Comparison of ENCODE assay signal across 18 cellular contexts in genomic region chr4:89072921-89073320, GRCh38.
"Had no signal": no experiment of that assay in that cellular context is flagged by ENCODE, and none has a peak within 500 bp of the region (broad histone marks: within the 10 kb centered on the region; RNA-seq: fewer than 3 reads in every experiment).

No MANE protein-coding gene starts in this region.

- H3K36me3 ChIP-seq: esophagus muscularis mucosa, heart right ventricle, left ventricle myocardium inferior, prostate gland, right atrium auricular region, tibial nerve, uterus had no signal

- H3K27ac ChIP-seq: esophagus muscularis mucosa, heart right ventricle, left ventricle myocardium inferior, prostate gland, right atrium auricular region, tibial nerve, uterus had no signal

- ATAC-seq: activated CD8-positive, alpha-beta T cell treated with anti-CD3 and anti-CD28 coated beads for 36 hours; activated T-helper 17 cell treated with anti-CD3 and anti-CD28 coated beads, Interleukin-2, amount 50 U/mL, for 72 hours; heart right ventricle had no signal

- H3K27me3 ChIP-seq: esophagus muscularis mucosa, heart right ventricle, right atrium auricular region, tibial nerve, uterus had no signal

- DNase-seq: activated CD4-positive, alpha-beta T cell treated with anti-CD3 and anti-CD28 coated beads, Interleukin-2, amount 10 ng/mL, durations not matched to agents 24 days and 14 days; activated CD8-positive, alpha-beta T cell treated with anti-CD3 and anti-CD28 coated beads for 36 hours; activated naive CD4-positive, alpha-beta T cell; activated naive CD8-positive, alpha-beta T cell treated with anti-CD3 and anti-CD28 coated beads for 36 hours; activated T-cell treated with anti-CD3 and anti-CD28 coated beads, Interleukin-2, amount 50 U/mL, for 1 hour; amniotic stem cell; dermis blood vessel endothelial cell; effector memory CD4-positive, alpha-beta T cell; heart right ventricle; left ventricle myocardium inferior; stimulated activated CD4-positive, alpha-beta T cell treated with anti-CD3 and anti-CD28 coated beads, Interleukin-15, amount 100 ng/mL, for 24 hours; stimulated activated CD4-positive, alpha-beta T cell treated with anti-CD3 and anti-CD28 coated beads, Interleukin-2, amount 100 ng/mL, for 48 hours; uterus had no signal

- H3K4me1 ChIP-seq: esophagus muscularis mucosa, heart right ventricle, left ventricle myocardium inferior, prostate gland, right atrium auricular region, tibial nerve, uterus had no signal

- H3K4me3 ChIP-seq: esophagus muscularis mucosa, heart right ventricle, left ventricle myocardium inferior, prostate gland, right atrium auricular region, tibial nerve, uterus had no signal

- H3K9me3 ChIP-seq: prostate gland had no signal
